13 cellular contexts compared by ENCODE assay signal in genomic region chr4:10077492-10078335, GRCh38. TPM values are rescaled to one million over a fixed set of nuclear protein-coding genes. Genes with fewer than 3 reads are reported as not detected.
DNase-seq lines count a peak whose midpoint lies in the region; ATAC-seq and TF ChIP-seq lines count a peak whose summit lies in the region.
"Had no signal": no experiment of that assay in that cellular context is flagged by ENCODE, and none has a peak within 500 bp of the region (broad histone marks: within the 10 kb centered on the region; RNA-seq: fewer than 3 reads in every experiment).

No MANE protein-coding gene starts in this region.

- H3K27me3 ChIP-seq in ascending aorta: no peaks in the 10 kb centered on the region
- no peaks in the 10 kb centered on the region for H3K27me3 ChIP-seq in tibial artery

- peak overlapping the region; percentile 39 to 40 for H3K27ac ChIP-seq in ascending aorta
- peak overlapping the region; percentile 18 to 45 for H3K27ac ChIP-seq in tibial artery

- H3K36me3 Mint-ChIP-seq in activated CD8-positive, alpha-beta memory T cell treated with anti-CD3 and anti-CD28 coated beads, Interleukin-2, amount 10 ng/mL, durations not matched to agents 7 days and 5 days: peaks cover 68% of the 10 kb centered on the region

- CTCF ChIA-PET in activated CD8-positive, alpha-beta memory T cell treated with anti-CD3 and anti-CD28 coated beads, Interleukin-2, amount 10 ng/mL, durations not matched to agents 7 days and 5 days (lab: Charles Lee): no interaction called here

- no peak for TF ChIP-seq CTCF in ascending aorta (IDR thresholded peaks at IDR 0.05)
- no peak for TF ChIP-seq CTCF in tibial artery (IDR thresholded peaks at IDR 0.05)

- H3K4me3 ChIP-seq in ascending aorta (no peak overlapping the region), tibial artery (no peak overlapping the region)
- H3K4me3 ChIP-seq: psoas muscle had no signal

- no peaks in the 10 kb centered on the region for H3K9me3 ChIP-seq in ascending aorta
- no peaks in the 10 kb centered on the region for H3K9me3 ChIP-seq in tibial artery
- H3K9me3 ChIP-seq: psoas muscle had no signal

- H3K36me3 ChIP-seq in ascending aorta (peaks cover 93 to 99% of the 10 kb centered on the region in 2 donors), tibial artery (peaks cover 89 to 99% (median 94%) of the 10 kb centered on the region in 3 donors)

- H3K27me3 Mint-ChIP-seq in activated CD8-positive, alpha-beta memory T cell treated with anti-CD3 and anti-CD28 coated beads, Interleukin-2, amount 10 ng/mL, durations not matched to agents 7 days and 5 days: no peaks in the 10 kb centered on the region

- H3K4me1 Mint-ChIP-seq in activated CD8-positive, alpha-beta memory T cell treated with anti-CD3 and anti-CD28 coated beads, Interleukin-2, amount 10 ng/mL, durations not matched to agents 7 days and 5 days: peaks cover 6% of the 10 kb centered on the region

- no peak overlapping the region for H3K4me3 Mint-ChIP-seq in activated CD8-positive, alpha-beta memory T cell treated with anti-CD3 and anti-CD28 coated beads, Interleukin-2, amount 10 ng/mL, durations not matched to agents 7 days and 5 days

- no peak overlapping the region for H3K27ac Mint-ChIP-seq in activated CD8-positive, alpha-beta memory T cell treated with anti-CD3 and anti-CD28 coated beads, Interleukin-2, amount 10 ng/mL, durations not matched to agents 7 days and 5 days

- H3K9me3 Mint-ChIP-seq in activated CD8-positive, alpha-beta memory T cell treated with anti-CD3 and anti-CD28 coated beads, Interleukin-2, amount 10 ng/mL, durations not matched to agents 7 days and 5 days (ENCODE audit: low read depth): no peaks in the 10 kb centered on the region

- DNase-seq in activated CD8-positive, alpha-beta memory T cell treated with anti-CD3 and anti-CD28 coated beads, Interleukin-2, amount 10 ng/mL, durations not matched to agents 7 days and 5 days: no peak
- DNase-seq in activated CD8-positive, alpha-beta memory T cell treated with anti-CD3 and anti-CD28 coated beads, Interleukin-2, amount 50 U/mL, for 48 hours: no peak
- DNase-seq in ascending aorta (ENCODE audit: low spot score in 2 of 2) (peak in 1 of 2 donors; percentile 63), islet precursor cell (peak; percentile 45), tibial artery (peak; percentile 54 to 72), AG08395 (ENCODE audit: low spot score) (no peak), NCI-H2081 (lab: John Stamatoyannopoulos, UW) (no peak)
- DNase-seq: MM.1S, NCI-H446 treated with DMSO at 0.1 percent for 48 hours, psoas muscle, substantia nigra had no signal

- intact Hi-C loops in ascending aorta (cut with DNase I) (no loop called here), tibial artery (cut with DNase I; ENCODE audit: low total_unique reads) (no loop called here)

- H3K4me1 ChIP-seq in ascending aorta (no peaks in the 10 kb centered on the region), tibial artery (peaks cover 0 to 2% (median 0%) of the 10 kb centered on the region in 4 donors)
- H3K4me1 ChIP-seq: psoas muscle had no signal

- peak; percentile 17 for ATAC-seq in activated CD8-positive, alpha-beta memory T cell treated with anti-CD3 and anti-CD28 coated beads, Interleukin-2, amount 10 ng/mL, durations not matched to agents 7 days and 5 days
- no peak for ATAC-seq in GM21723 (IDR thresholded peaks at IDR 0.05; ENCODE audit: unreplicated experiment)

RNA-seq across cellular contexts. Expression of gene WDR1, which starts 38.9 kb away (rescaled TPM):
- 100 to 1,000 TPM; 481 to 538 TPM for total RNA-seq in activated CD8-positive, alpha-beta memory T cell treated with anti-CD3 and anti-CD28 coated beads, Interleukin-2, amount 10 ng/mL, durations not matched to agents 7 days and 5 days
- total RNA-seq in ascending aorta: 216 TPM

RNA-seq across cellular contexts. Expression of gene SLC2A9, which starts 56.4 kb away (rescaled TPM):
- 1 to 10 TPM; 1.4 to 3.8 TPM for total RNA-seq in activated CD8-positive, alpha-beta memory T cell treated with anti-CD3 and anti-CD28 coated beads, Interleukin-2, amount 10 ng/mL, durations not matched to agents 7 days and 5 days
- total RNA-seq in ascending aorta: 6.2 TPM
- total RNA-seq: RPMI7951 had no signal

Comparison
In these comparisons a context has a peak if more than half of its experiments do, and no peak if none do; other contexts are left out.
1. DNase-seq: peak in islet precursor cell (single experiment) and tibial artery (2 of 2); none in activated CD8-positive, alpha-beta memory T cell treated with anti-CD3 and anti-CD28 coated beads, Interleukin-2, amount 10 ng/mL, durations not matched to agents 7 days and 5 days (single experiment), activated CD8-positive, alpha-beta memory T cell treated with anti-CD3 and anti-CD28 coated beads, Interleukin-2, amount 50 U/mL, for 48 hours (single experiment), AG08395 (single experiment) and NCI-H2081 (0 of 2).